12 cellular contexts compared by ENCODE assay signal in the genomic region with DNA sequence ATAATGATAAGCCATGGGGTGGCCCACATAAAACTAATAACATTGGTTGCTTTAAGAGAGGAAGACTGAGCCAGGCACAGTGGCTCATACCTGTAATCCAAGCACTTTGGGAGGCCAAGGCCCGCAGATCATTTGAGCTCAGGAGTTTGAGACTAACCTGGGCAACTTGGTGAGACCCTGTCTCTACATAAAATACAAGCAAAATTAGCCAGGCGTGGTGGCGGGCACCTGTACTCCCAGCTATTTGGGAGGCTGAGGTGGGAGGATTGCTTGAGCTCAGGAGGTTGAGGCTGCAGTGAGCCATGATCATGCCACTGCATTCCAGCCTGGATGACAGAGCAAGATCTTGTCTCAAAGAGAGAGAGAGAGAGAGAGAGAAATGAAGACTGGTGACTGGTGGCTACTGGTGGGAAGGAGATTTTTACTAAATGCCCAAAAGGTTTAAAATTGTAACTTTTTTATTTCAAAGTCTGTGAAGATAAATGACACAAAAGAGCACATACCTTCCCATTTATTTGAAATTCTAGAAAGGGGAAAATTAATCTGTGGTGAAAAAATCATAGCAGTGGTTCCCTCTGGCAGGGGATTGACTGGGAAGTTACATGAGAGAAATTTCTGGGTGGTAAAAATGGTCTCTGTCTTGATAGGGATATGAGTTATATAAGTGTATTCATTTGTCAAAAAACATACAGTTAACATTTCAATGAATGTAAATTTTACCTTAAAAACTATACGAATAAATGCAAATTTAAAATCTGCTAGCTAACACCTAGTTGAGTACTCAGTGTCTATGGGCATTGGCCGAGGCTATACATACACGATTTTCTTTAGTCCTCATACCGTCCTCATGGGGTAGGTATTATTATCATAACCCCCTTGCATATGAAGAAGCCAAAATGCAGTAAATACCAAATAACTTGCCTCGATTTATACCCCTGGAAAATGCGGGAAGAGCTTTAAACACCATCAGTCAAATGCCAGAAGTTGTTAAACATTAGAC. TPM values are rescaled to one million over a fixed set of nuclear protein-coding genes. Genes with fewer than 3 reads are reported as not detected.
DNase-seq lines count a peak whose midpoint lies in the region; ATAC-seq and TF ChIP-seq lines count a peak whose summit lies in the region.
"Had no signal": no experiment of that assay in that cellular context is flagged by ENCODE, and none has a peak within 500 bp of the region (broad histone marks: within the 10 kb centered on the region; RNA-seq: fewer than 3 reads in every experiment).

No MANE protein-coding gene starts in this region.

- H3K27ac ChIP-seq in WERI-Rb-1: no peak overlapping the region
- H3K27ac ChIP-seq in OCI-LY7 (ENCODE audit: low read depth, low read length, poor library complexity, severe bottlenecking): no peak overlapping the region
- H3K27ac ChIP-seq: hepatocyte, neutrophil, tibial nerve had no signal

- no peak overlapping the region for H2AFZ ChIP-seq in OCI-LY7 (ENCODE audit: low read length)
- H2AFZ ChIP-seq: hepatocyte had no signal

- BruUV-seq in OCI-LY7 (replicated peaks; lab: Mats Ljungman, UMichigan): no TSS peak

- no peaks in the 10 kb centered on the region for H3K27me3 ChIP-seq in WERI-Rb-1 (ENCODE audit: insufficient read depth, low read depth, severe bottlenecking)
- H3K27me3 ChIP-seq: hepatocyte, tibial nerve had no signal

- TF ChIP-seq CTCF in WERI-Rb-1 (IDR thresholded peaks at IDR 0.05; ENCODE audit: low read depth, low read length) (no peak), OCI-LY7 (conservative IDR thresholded peaks at IDR 0.05; ENCODE audit: low read length) (no peak)

- H3K4me3 ChIP-seq in WERI-Rb-1 (ENCODE audit: low read depth, low read length): no peak overlapping the region
- H3K4me3 ChIP-seq in OCI-LY7 (ENCODE audit: low read depth, low read length, poor library complexity, severe bottlenecking): no peak overlapping the region
- H3K4me3 ChIP-seq: HAP-1, hepatocyte, tibial nerve had no signal

- H3K9me3 ChIP-seq in WERI-Rb-1 (ENCODE audit: severe bottlenecking) (no peaks in the 10 kb centered on the region), OCI-LY7 (ENCODE audit: low read length) (no peaks in the 10 kb centered on the region)
- H3K9me3 ChIP-seq: HAP-1, neutrophil, tibial nerve had no signal

- POLR2A ChIA-PET in OCI-LY7 (lab: Charles Lee): interaction anchor here (0.7 to 1.2 kb wide), 3 partner anchors 10 to 289 kb away, joined by 3 to 7 read pairs (median 3); no protein-coding TSS in a partner anchor

- peaks cover 8% of the 10 kb centered on the region for H3K36me3 ChIP-seq in WERI-Rb-1
- H3K36me3 ChIP-seq in OCI-LY7 (ENCODE audit: insufficient read depth, low read length): no peaks in the 10 kb centered on the region; the same call in 1 of the 2 replicates

- CTCF ChIA-PET in OCI-LY7 (lab: Charles Lee; ENCODE audit: unreplicated experiment): interaction anchor here (0.8 kb wide), 1 partner anchor 16 kb away, joined by 3 read pairs; no protein-coding TSS in a partner anchor

- ATAC-seq in left lobe of liver (no peak), GM18498 (IDR thresholded peaks at IDR 0.05; ENCODE audit: unreplicated experiment) (no peak)

- no peak overlapping the region for H3K4me2 ChIP-seq in OCI-LY7 (ENCODE audit: low read length)
- H3K4me2 ChIP-seq: hepatocyte had no signal

- H3K9me2 ChIP-seq in OCI-LY7 (ENCODE audit: insufficient read depth, low read length): no peaks in the 10 kb centered on the region

- H3K4me1 ChIP-seq in OCI-LY7 (ENCODE audit: insufficient read depth, low read length, poor library complexity, severe bottlenecking): peaks cover 22% of the 10 kb centered on the region

- H3K79me2 ChIP-seq in OCI-LY7 (ENCODE audit: insufficient read depth, low read depth, low read length): no peaks in the 10 kb centered on the region

- intact Hi-C loops in OCI-LY7 (cut with micrococcal nuclease; ENCODE audit: unreplicated experiment): no loop called here

- 0 out of 2 replicates have a peak, but pooled peaks cover 3% of the 10 kb centered on the region for H4K20me1 ChIP-seq in OCI-LY7 (ENCODE audit: insufficient read depth, low read length)

- peak; percentile 58 for DNase-seq in activated CD8-positive, alpha-beta memory T cell treated with anti-CD3 and anti-CD28 coated beads for 24 hours
- no peak for DNase-seq in activated CD8-positive, alpha-beta memory T cell treated with anti-CD3 and anti-CD28 coated beads, Interleukin-2, amount 50 U/mL, for 4 hours
- peak; percentile 15 for DNase-seq in WERI-Rb-1
- DNase-seq in left lobe of liver (ENCODE audit: low spot score): peak; percentile 51
- DNase-seq in stimulated activated CD8-positive, alpha-beta memory T cell treated with anti-CD3 and anti-CD28 coated beads, Interleukin-4, amount 100 ng/mL, for 48 hours: peak; percentile 28
- DNase-seq in OCI-LY7 (ENCODE audit: low spot score): no peak
- DNase-seq in KG1 (lab: John Stamatoyannopoulos, UW): no peak

RNA-seq across cellular contexts. Expression of a gene that starts 2.2 kb away (rescaled TPM):
- total RNA-seq in left lobe of liver: 23.0 TPM
- total RNA-seq in OCI-LY7 (2014; rRNA removed; shearing (Covaris generic)): 9.0 and 11.0 TPM in 2 replicates
- total RNA-seq in OCI-LY7 (2022): 33.1 and 34.1 TPM in 2 replicates

RNA-seq across cellular contexts. Expression of a gene that starts 51.2 kb away (rescaled TPM):
- 1,159 TPM for total RNA-seq in left lobe of liver
- under 0.01 TPM in 2 replicates for total RNA-seq in OCI-LY7 (2014; rRNA removed; shearing (Covaris generic))
- 1,721 and 1,968 TPM in 2 replicates for total RNA-seq in OCI-LY7 (2022)

Comparison
In these comparisons a context has a peak if more than half of its experiments do, and no peak if none do; other contexts are left out.
1. DNase-seq: peak in activated CD8-positive, alpha-beta memory T cell treated with anti-CD3 and anti-CD28 coated beads for 24 hours (single experiment), WERI-Rb-1 (single experiment), left lobe of liver (single experiment) and stimulated activated CD8-positive, alpha-beta memory T cell treated with anti-CD3 and anti-CD28 coated beads, Interleukin-4, amount 100 ng/mL, for 48 hours (single experiment); none in activated CD8-positive, alpha-beta memory T cell treated with anti-CD3 and anti-CD28 coated beads, Interleukin-2, amount 50 U/mL, for 4 hours (single experiment), OCI-LY7 (single experiment) and KG1 (single experiment).